Comparison of ENCODE assay signal across 23 cellular contexts in genomic region chr19:28014821-28015405, GRCh38.
DNase-seq lines count a peak whose midpoint lies in the region; ATAC-seq and TF ChIP-seq lines count a peak whose summit lies in the region.
"Had no signal": no experiment of that assay in that cellular context is flagged by ENCODE, and none has a peak within 500 bp of the region (broad histone marks: within the 10 kb centered on the region; RNA-seq: fewer than 3 reads in every experiment).

No MANE protein-coding gene starts in this region.

- peak overlapping the region; percentile 25 for H3K4me2 ChIP-seq in OCI-LY3 (ENCODE audit: low read length)
- H3K4me2 ChIP-seq in neuronal stem cell (ENCODE audit: insufficient read depth, low read length, poor library complexity, severe bottlenecking), result no peak overlapping the region
- H3K4me2 ChIP-seq: BLaER1 had no signal

- H4K20me1 ChIP-seq in OCI-LY3 (ENCODE audit: insufficient read depth, low read length), result no peaks in the 10 kb centered on the region
- H4K20me1 ChIP-seq: BLaER1 had no signal

- ATAC-seq in upper lobe of right lung (no peak), HG02642 (IDR thresholded peaks at IDR 0.05; ENCODE audit: poor library complexity, unreplicated experiment) (no peak), GM18861 (IDR thresholded peaks at IDR 0.05; ENCODE audit: unreplicated experiment) (no peak)
- ATAC-seq: GM12878 had no signal

- H2AFZ ChIP-seq in OCI-LY3 (ENCODE audit: low read depth, low read length), result no peak overlapping the region
- no peak overlapping the region for H2AFZ ChIP-seq in neuronal stem cell (ENCODE audit: low read length)

- H3K4me1 ChIP-seq in OCI-LY3 (ENCODE audit: low read length) (peaks cover 48% of the 10 kb centered on the region), neuronal stem cell (ENCODE audit: control insufficient read depth in 2 of 2, insufficient read depth in 1 of 2, low read depth in 1 of 2, low read length in 2 of 2) (peaks cover 0 to 2% of the 10 kb centered on the region in 2 donors), upper lobe of right lung (no peaks in the 10 kb centered on the region), vagina (no peaks in the 10 kb centered on the region)
- H3K4me1 ChIP-seq: BE2C, BLaER1 had no signal

- peaks cover 3% of the 10 kb centered on the region for H3K79me1 ChIP-seq in neuronal stem cell (ENCODE audit: low read depth, low read length)

- no peak overlapping the region for H2BK12ac ChIP-seq in neuronal stem cell (ENCODE audit: low read length)

- H2BK15ac ChIP-seq in neuronal stem cell (ENCODE audit: low read length), result no peak overlapping the region

- H3K9me3 ChIP-seq in OCI-LY3 (ENCODE audit: insufficient read depth, low read length), result no peaks in the 10 kb centered on the region
- H3K9me3 ChIP-seq in neuronal stem cell (replicated peaks in 1 of 2; ENCODE audit: control insufficient read depth in 2 of 2, insufficient read depth in 1 of 2, low read depth in 1 of 2, low read length in 2 of 2), result no peaks in the 10 kb centered on the region
- no peaks in the 10 kb centered on the region for H3K9me3 ChIP-seq in upper lobe of right lung
- no peaks in the 10 kb centered on the region for H3K9me3 ChIP-seq in vagina
- H3K9me3 ChIP-seq: BE2C, BLaER1 had no signal

- no peak for DNase-seq in neuronal stem cell (ENCODE audit: low spot score)
- DNase-seq in upper lobe of right lung, result peak; percentile 51
- peak; percentile 56 to 82 for DNase-seq in vagina (ENCODE audit: extremely low spot score in 2 of 2)
- no peak for DNase-seq in DMS79 (lab: John Stamatoyannopoulos, UW)
- no peak for DNase-seq in NCI-H1092 (lab: John Stamatoyannopoulos, UW)
- DNase-seq: 8988T; ACHN; BE2C; C1 segment of cervical spinal cord; CD4-positive, alpha-beta memory T cell; CD4-positive, CD25-positive, alpha-beta regulatory T cell; CD8-positive, alpha-beta memory T cell; COR-L47; DMS 273 treated with DMSO at 0.1 percent for 48 hours; DMS153; DMS53; DMS79 treated with DMSO at 0.1 percent for 48 hours; GF-D8 had no signal

- no peak overlapping the region for H2AK5ac ChIP-seq in neuronal stem cell (ENCODE audit: low read depth, low read length)

- H3K36me3 ChIP-seq in OCI-LY3 (replicated peaks; ENCODE audit: low read depth, low read length) (no peaks in the 10 kb centered on the region), neuronal stem cell (replicated peaks in 1 of 2; ENCODE audit: control insufficient read depth in 2 of 2, insufficient read depth in 2 of 2, low read length in 2 of 2) (no peaks in the 10 kb centered on the region), upper lobe of right lung (no peaks in the 10 kb centered on the region), vagina (no peaks in the 10 kb centered on the region)
- H3K36me3 ChIP-seq: BE2C, BLaER1 had no signal

- peak overlapping the region; percentile 11 for H3K14ac ChIP-seq in neuronal stem cell (ENCODE audit: low read length)

- no peak overlapping the region for H3K23ac ChIP-seq in neuronal stem cell (ENCODE audit: low read depth, low read length, poor library complexity)

- intact Hi-C loops in upper lobe of right lung (cut with DNase I), result no loop called here
- intact Hi-C loops in vagina (cut with DNase I), result no loop called here

- no peaks in the 10 kb centered on the region for H3K79me2 ChIP-seq in OCI-LY3 (ENCODE audit: low read length)

- no peak overlapping the region for H2BK5ac ChIP-seq in neuronal stem cell (ENCODE audit: low read length)

- no peak overlapping the region for H2BK120ac ChIP-seq in neuronal stem cell (ENCODE audit: low read depth, low read length)

- whole genome bisulfite sequencing in neuronal stem cell (ENCODE audit: extremely low coverage in 2 of 2, insufficient read length in 2 of 2, insufficient replicate concordance in 1 of 2), 2 donors, result no CpG with 5 or more reads among the region's 5 CpGs

- no peak overlapping the region for H4K8ac ChIP-seq in neuronal stem cell (ENCODE audit: low read depth, low read length)

- H3K27me3 ChIP-seq in OCI-LY3 (ENCODE audit: low read depth, low read length) (no peaks in the 10 kb centered on the region), neuronal stem cell (ENCODE audit: control insufficient read depth in 3 of 3, insufficient read depth in 3 of 3, low read depth in 1 of 3, low read length in 3 of 3) (no peaks in the 10 kb centered on the region), upper lobe of right lung (no peaks in the 10 kb centered on the region), vagina (no peaks in the 10 kb centered on the region)
- H3K27me3 ChIP-seq: BE2C, BLaER1 had no signal

- TF ChIP-seq CTCF in OCI-LY3 (IDR thresholded peaks at IDR 0.05; ENCODE audit: low read depth, low read length) (no peak), upper lobe of right lung (IDR thresholded peaks at IDR 0.05) (no peak), vagina (IDR thresholded peaks at IDR 0.05) (no peak)

- no peak overlapping the region for H3K18ac ChIP-seq in neuronal stem cell (ENCODE audit: low read length)

- H3K4me3 ChIP-seq in OCI-LY3 (ENCODE audit: low read length) (no peak overlapping the region), neuronal stem cell (ENCODE audit: low read length in 2 of 2) (no peak overlapping the region), upper lobe of right lung (no peak overlapping the region), vagina (no peak overlapping the region)
- H3K4me3 ChIP-seq: BLaER1, GM12878 had no signal

- no peak overlapping the region for H3K9ac ChIP-seq in OCI-LY3 (ENCODE audit: low read length)
- H3K9ac ChIP-seq in neuronal stem cell (ENCODE audit: low read depth, low read length, poor library complexity), result no peak overlapping the region
- H3K9ac ChIP-seq: BLaER1 had no signal

- no peak overlapping the region for H3K4ac ChIP-seq in neuronal stem cell (ENCODE audit: low read length)

- H3K27ac ChIP-seq in OCI-LY3 (ENCODE audit: low read length) (no peak overlapping the region), neuronal stem cell (replicated peaks; ENCODE audit: low read length) (no peak overlapping the region), upper lobe of right lung (no peak overlapping the region), vagina (no peak overlapping the region)
- H3K27ac ChIP-seq: BLaER1 had no signal

- TF ChIP-seq POLR2A in vagina (IDR thresholded peaks at IDR 0.05), result no peak

- no peak overlapping the region for H4K91ac ChIP-seq in neuronal stem cell (ENCODE audit: low read depth, low read length, poor library complexity)

Comparison
In these comparisons a context has a peak if more than half of its experiments do, and no peak if none do; other contexts are left out.
1. DNase-seq: peak in upper lobe of right lung (single experiment) and vagina (2 of 2); none in neuronal stem cell (single experiment), DMS79 (single experiment) and NCI-H1092 (single experiment).